In genomic region chr17:44198721-44199552, GRCh38 we compare ENCODE assay signal across 8 cellular contexts. TPM values are rescaled to one million over a fixed set of nuclear protein-coding genes. Genes with fewer than 3 reads are reported as not detected.
DNase-seq lines count a peak whose midpoint lies in the region; ATAC-seq and TF ChIP-seq lines count a peak whose summit lies in the region.

No MANE protein-coding gene starts in this region.

- H3K27ac ChIP-seq in HUES6 (ENCODE audit: low read depth, low read length) (peak overlapping the region; percentile 84), body of pancreas (peak overlapping the region; percentile 87 to 97 (median 92))

- H3K36me3 ChIP-seq in HUES6 (ENCODE audit: control insufficient read depth, insufficient read depth, low read length) (peaks cover 37% of the 10 kb centered on the region), body of pancreas (replicated peaks in 1 of 2; ENCODE audit: insufficient read depth in 1 of 2, low read depth in 2 of 2) (peaks cover 4 to 8% of the 10 kb centered on the region in 2 donors), iPS-15b (ENCODE audit: control insufficient read depth, insufficient read depth, low read length) (peaks cover 29% of the 10 kb centered on the region)

- H3K4me1 ChIP-seq in HUES6 (ENCODE audit: control insufficient read depth, insufficient read depth, low read length) (peaks cover 17% of the 10 kb centered on the region), body of pancreas (peaks cover 21% of the 10 kb centered on the region), iPS-15b (ENCODE audit: control insufficient read depth, insufficient read depth, low read length) (peaks cover 7% of the 10 kb centered on the region)

- intact Hi-C loops in body of pancreas (cut with DNase I): no loop called here

- H3K9ac ChIP-seq in HUES6 (ENCODE audit: low read length): peak overlapping the region; percentile 89
- peak overlapping the region; percentile 82 for H3K9ac ChIP-seq in iPS-15b (ENCODE audit: low read depth, low read length)

- no peaks in the 10 kb centered on the region for H3K9me3 ChIP-seq in HUES6 (ENCODE audit: control insufficient read depth, insufficient read depth, low read depth, low read length)
- H3K9me3 ChIP-seq in body of pancreas: no peaks in the 10 kb centered on the region
- no peaks in the 10 kb centered on the region for H3K9me3 ChIP-seq in iPS-15b (ENCODE audit: control insufficient read depth, insufficient read depth, low read length)

- no peak for TF ChIP-seq CTCF in body of pancreas (IDR thresholded peaks at IDR 0.05)

- DNase-seq in D341Med (ENCODE audit: low spot score) (peak; percentile 95), T1000 (lab: John Stamatoyannopoulos, UW) (peak; percentile 27), body of pancreas (peak; percentile 61 to 67 (median 64)), skeletal muscle cell (ENCODE audit: low read depth) (no peak), SHP77 treated with DMSO at 0.1 percent for 48 hours (lab: John Stamatoyannopoulos, UW) (no peak)

- H3K27me3 ChIP-seq in HUES6 (ENCODE audit: control insufficient read depth, insufficient read depth, low read length) (no peaks in the 10 kb centered on the region), body of pancreas (no peaks in the 10 kb centered on the region), iPS-15b (ENCODE audit: control insufficient read depth, insufficient read depth, low read length) (no peaks in the 10 kb centered on the region)

- ATAC-seq in GM21390 (IDR thresholded peaks at IDR 0.05; ENCODE audit: unreplicated experiment): peak; percentile 12
- peak; percentile 43 for ATAC-seq in body of pancreas

- peak overlapping the region; percentile 89 for H3K4me3 ChIP-seq in HUES6 (ENCODE audit: low read depth, low read length)
- peak overlapping the region; percentile 75 for H3K4me3 ChIP-seq in body of pancreas
- H3K4me3 ChIP-seq in iPS-15b (ENCODE audit: low read depth, low read length): peak overlapping the region; percentile 72
- H3K4me3 ChIP-seq in skeletal muscle cell (ENCODE audit: low read depth, low read length): peak overlapping the region; percentile 74

- peak in 2 of 3 donors; percentile 25 to 29 for TF ChIP-seq POLR2A in body of pancreas (IDR thresholded peaks at IDR 0.05)

- 0% methylated on average over 13 to 45 of the region's 68 CpGs for WGBS in body of pancreas, 2 donors

RNA-seq across cellular contexts. Expression of gene ATXN7L3, which starts 0.7 kb away (rescaled TPM):
- 10 to 100 TPM; 21.0 to 37.6 TPM for total RNA-seq in body of pancreas

RNA-seq across cellular contexts. Expression of gene TMUB2, which starts 12.2 kb away (rescaled TPM):
- 10 to 100 TPM; 22.6 to 31.0 TPM for total RNA-seq in body of pancreas

RNA-seq across cellular contexts. Expression of gene UBTF, which starts 20.5 kb away (rescaled TPM):
- 10 to 100 TPM; 43.8 to 73.8 TPM for total RNA-seq in body of pancreas

RNA-seq across cellular contexts. Expression of gene ASB16, which starts 28.4 kb away (rescaled TPM):
- total RNA-seq in body of pancreas: 10 to 100 TPM in 1 of 2 donors, 1 to 10 TPM in 1; 3.9 to 10.5 TPM

RNA-seq across cellular contexts. Expression of gene HROB, which starts 57.2 kb away (rescaled TPM):
- under 1 TPM; 0.26 to 0.99 TPM for total RNA-seq in body of pancreas

Comparison
In these comparisons a context has a peak if more than half of its experiments do, and no peak if none do; other contexts are left out.
1. DNase-seq: peak in D341Med (single experiment), T1000 (single experiment) and body of pancreas (4 of 4); none in skeletal muscle cell (single experiment) and SHP77 treated with DMSO at 0.1 percent for 48 hours (single experiment).
2. Peak in every context shown above with its lines, with median percentiles within 50 percentile points of each other: H3K4me3 ChIP-seq.